1 cellular context compared by ENCODE assay signal in the genomic region with DNA sequence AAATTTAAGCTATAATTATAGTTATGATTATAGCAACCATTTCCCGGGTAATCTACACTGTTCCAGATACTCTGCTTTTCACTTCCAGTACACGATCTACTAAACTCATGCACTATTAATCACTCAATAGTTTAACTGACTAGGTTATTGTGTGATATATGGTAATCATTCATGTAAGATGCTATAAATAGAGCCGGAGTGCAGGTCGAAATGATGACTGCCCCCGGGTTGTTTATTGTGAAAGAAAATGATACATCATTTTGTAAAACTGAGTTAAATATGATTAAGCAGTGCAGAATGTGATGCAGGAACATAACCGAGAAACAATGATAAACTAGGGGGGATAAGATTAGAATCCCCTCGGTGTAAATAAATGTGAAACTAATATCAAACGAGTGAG.
A peak's percentile ranks its signal among the peaks of the same experiment; 100 is the strongest.
TF ChIP-seq lines count a peak whose summit lies in the region.

No MANE protein-coding gene starts in this region.

TF ChIP-seq in IMR-90, 13 proteins besides CTCF, POLR2A, EP300 and RAD21:
- TF ChIP-seq CEBPB (IDR thresholded peaks at IDR 0.05; ENCODE audit: low read depth, low read length), result peak; percentile 45
- no peak for TF ChIP-seq FOS (IDR thresholded peaks at IDR 0.05; ENCODE audit: low read depth, low read length)
